ENCODE assay signal across 31 cellular contexts in the genomic region with DNA sequence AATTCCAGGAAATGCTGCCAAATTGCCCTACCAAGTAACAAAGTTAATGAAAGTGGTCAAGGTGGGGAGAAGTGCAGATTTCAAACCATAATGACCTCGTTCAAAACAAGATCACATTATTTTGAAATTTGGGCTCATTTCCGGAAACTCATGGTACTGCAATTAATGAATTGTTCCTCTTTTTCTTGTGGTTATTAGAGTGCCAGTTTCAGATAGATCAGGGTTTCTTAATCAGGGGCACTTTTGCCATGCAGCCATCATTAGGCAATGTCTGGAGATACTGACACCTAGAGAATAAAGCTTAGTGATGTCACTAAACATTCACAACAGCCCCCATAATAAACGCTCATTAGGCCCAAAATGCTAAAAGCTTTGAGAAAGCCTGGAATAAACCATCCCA.
A peak's percentile ranks its signal among the peaks of the same experiment; 100 is the strongest.
DNase-seq lines count a peak whose midpoint lies in the region; ATAC-seq and TF ChIP-seq lines count a peak whose summit lies in the region.
"Had no signal": no experiment of that assay in that cellular context is flagged by ENCODE, and none has a peak within 500 bp of the region (broad histone marks: within the 10 kb centered on the region; RNA-seq: fewer than 3 reads in every experiment).

No MANE protein-coding gene starts in this region.

- H3K36me3 ChIP-seq in H7 (replicated peaks; ENCODE audit: control insufficient read depth, insufficient read depth, low read length) = no peaks in the 10 kb centered on the region
- H3K36me3 ChIP-seq: left lung, neural progenitor cell, uterus had no signal

- intact Hi-C loops in activated CD4-positive, alpha-beta T cell treated with anti-CD3 and anti-CD28 coated beads, Interleukin-2, amount 10 ng/mL, durations not matched to agents 24 days and 14 days (cut with micrococcal nuclease) = no loop called here

- H3K9me3 Mint-ChIP-seq in activated CD4-positive, alpha-beta T cell treated with anti-CD3 and anti-CD28 coated beads, Interleukin-2, amount 10 ng/mL, durations not matched to agents 24 days and 14 days = no peaks in the 10 kb centered on the region
- no peaks in the 10 kb centered on the region for H3K9me3 Mint-ChIP-seq in osteocyte (ENCODE audit: unreplicated experiment)
- H3K9me3 Mint-ChIP-seq: activated CD4-positive, alpha-beta memory T cell treated with anti-CD3 and anti-CD28 coated beads for 36 hours; CD8-positive, alpha-beta T cell; neural progenitor cell; T-helper 1 cell treated with Interleukin-12 subunit alpha and Interleukin-12 subunit beta and Interleukin-4 antibody, amounts not matched to agents 30 μg/mL and 1 μg/mL, for 36 hours had no signal

- DNase-seq in activated CD4-positive, alpha-beta T cell treated with anti-CD3 and anti-CD28 coated beads, Interleukin-2, amount 10 ng/mL, durations not matched to agents 24 days and 14 days = peak; percentile 5
- no peak for DNase-seq in activated CD4-positive, alpha-beta T cell treated with anti-CD3 and anti-CD28 coated beads, Interleukin-2, amount 50 U/mL, for 48 hours
- peak; percentile 83 for DNase-seq in NOMO-1 treated with dmso at 0.1 percent for 144 hours (lab: John Stamatoyannopoulos, UW; ENCODE audit: unreplicated experiment)
- DNase-seq in H7 = no peak
- no peak for DNase-seq in foreskin fibroblast
- no peak for DNase-seq in osteocyte (ENCODE audit: extremely low spot score, unreplicated experiment)
- DNase-seq: activated CD4-positive, alpha-beta memory T cell treated with anti-CD3 and anti-CD28 coated beads for 36 hours; activated CD8-positive, alpha-beta memory T cell treated with anti-CD3 and anti-CD28 coated beads, Interleukin-2, amount 50 U/mL, for 4 hours; activated naive CD4-positive, alpha-beta T cell treated with Interleukin-2 at 50 U/mL for 16 hours; CD8-positive, alpha-beta T cell; central memory CD4-positive, alpha-beta T cell; glutamatergic neuron; GM23248; left lung; mesenchymal stem cell; NCI-H1105; NCI-H187; NCI-H2171 treated with DMSO at 0.1 percent for 48 hours; NCI-H510A treated with DMSO at 0.1 percent for 48 hours; PC-3; right cardiac atrium; SK-N-SH; uterus had no signal

- H3K36me3 Mint-ChIP-seq in activated CD4-positive, alpha-beta T cell treated with anti-CD3 and anti-CD28 coated beads, Interleukin-2, amount 10 ng/mL, durations not matched to agents 24 days and 14 days (ENCODE audit: low read depth) = no peaks in the 10 kb centered on the region
- no peaks in the 10 kb centered on the region for H3K36me3 Mint-ChIP-seq in osteocyte (ENCODE audit: unreplicated experiment)
- H3K36me3 Mint-ChIP-seq: activated CD4-positive, alpha-beta memory T cell treated with anti-CD3 and anti-CD28 coated beads for 36 hours; CD8-positive, alpha-beta T cell; neural progenitor cell had no signal

- H3K27me3 ChIP-seq in H7 (ENCODE audit: control insufficient read depth, insufficient read depth, low read length) = no peaks in the 10 kb centered on the region
- H3K27me3 ChIP-seq: left lung, neural progenitor cell, uterus had no signal

- no peaks in the 10 kb centered on the region for H3K4me1 Mint-ChIP-seq in activated CD4-positive, alpha-beta T cell treated with anti-CD3 and anti-CD28 coated beads, Interleukin-2, amount 10 ng/mL, durations not matched to agents 24 days and 14 days
- peaks cover 14% of the 10 kb centered on the region for H3K4me1 Mint-ChIP-seq in osteocyte (ENCODE audit: unreplicated experiment)

- H3K4me3 ChIP-seq in H7 (ENCODE audit: insufficient read depth, low read depth, low read length) (no peak overlapping the region), foreskin fibroblast (ENCODE audit: low read depth in 1 of 2, low read length in 2 of 2) (no peak overlapping the region)
- H3K4me3 ChIP-seq: A549, GM23248, left lung, neural progenitor cell, smooth muscle cell, uterus had no signal

- TF ChIP-seq CTCF in foreskin fibroblast (IDR thresholded peaks at IDR 0.05; ENCODE audit: low read depth, low read length) = no peak
- TF ChIP-seq CTCF in osteocyte (IDR thresholded peaks at IDR 0.05) = no peak

- H3K27me3 Mint-ChIP-seq in activated CD4-positive, alpha-beta T cell treated with anti-CD3 and anti-CD28 coated beads, Interleukin-2, amount 10 ng/mL, durations not matched to agents 24 days and 14 days = no peaks in the 10 kb centered on the region
- H3K27me3 Mint-ChIP-seq in osteocyte (ENCODE audit: unreplicated experiment) = no peaks in the 10 kb centered on the region
- H3K27me3 Mint-ChIP-seq: activated CD4-positive, alpha-beta memory T cell treated with anti-CD3 and anti-CD28 coated beads for 36 hours; stimulated activated naive CD8-positive, alpha-beta T cell treated with anti-CD3 and anti-CD28 coated beads, Interleukin-15, Interleukin-2, amounts not matched to agents 100 ng/mL and 50 ng/mL, for 24 hours had no signal

- no peak overlapping the region for H3K27ac Mint-ChIP-seq in activated CD4-positive, alpha-beta T cell treated with anti-CD3 and anti-CD28 coated beads, Interleukin-2, amount 10 ng/mL, durations not matched to agents 24 days and 14 days
- no peak overlapping the region for H3K27ac Mint-ChIP-seq in osteocyte (ENCODE audit: unreplicated experiment)
- H3K27ac Mint-ChIP-seq: activated CD4-positive, alpha-beta memory T cell treated with anti-CD3 and anti-CD28 coated beads for 36 hours; CD8-positive, alpha-beta T cell; neural progenitor cell; stimulated activated naive CD8-positive, alpha-beta T cell treated with anti-CD3 and anti-CD28 coated beads, Interleukin-15, Interleukin-2, amounts not matched to agents 100 ng/mL and 50 ng/mL, for 24 hours; T-helper 1 cell treated with Interleukin-12 subunit alpha and Interleukin-12 subunit beta and Interleukin-4 antibody, amounts not matched to agents 30 μg/mL and 1 μg/mL, for 36 hours had no signal

- no peak overlapping the region for H3K4me3 Mint-ChIP-seq in activated CD4-positive, alpha-beta T cell treated with anti-CD3 and anti-CD28 coated beads, Interleukin-2, amount 10 ng/mL, durations not matched to agents 24 days and 14 days
- H3K4me3 Mint-ChIP-seq in osteocyte (ENCODE audit: unreplicated experiment) = no peak overlapping the region
- H3K4me3 Mint-ChIP-seq: activated CD4-positive, alpha-beta memory T cell treated with anti-CD3 and anti-CD28 coated beads for 36 hours; CD8-positive, alpha-beta T cell; neural progenitor cell; stimulated activated naive CD8-positive, alpha-beta T cell treated with anti-CD3 and anti-CD28 coated beads, Interleukin-15, Interleukin-2, amounts not matched to agents 100 ng/mL and 50 ng/mL, for 24 hours; T-helper 1 cell treated with Interleukin-12 subunit alpha and Interleukin-12 subunit beta and Interleukin-4 antibody, amounts not matched to agents 30 μg/mL and 1 μg/mL, for 36 hours had no signal

- ATAC-seq in HG02759 (IDR thresholded peaks at IDR 0.05; ENCODE audit: unreplicated experiment) (peak; percentile 34), HG03571 (IDR thresholded peaks at IDR 0.05; ENCODE audit: unreplicated experiment) (no peak)
- ATAC-seq: A549; activated CD4-positive, CD25-positive, alpha-beta regulatory T cell treated with anti-CD3 and anti-CD28 coated beads, Interleukin-2, amount 50 U/mL, for 24 hours; CD8-positive, alpha-beta T cell; right cardiac atrium had no signal

Comparison
In these comparisons a context has a peak if more than half of its experiments do, and no peak if none do; other contexts are left out.
1. DNase-seq: peak in activated CD4-positive, alpha-beta T cell treated with anti-CD3 and anti-CD28 coated beads, Interleukin-2, amount 10 ng/mL, durations not matched to agents 24 days and 14 days (single experiment) and NOMO-1 treated with dmso at 0.1 percent for 144 hours (single experiment); none in activated CD4-positive, alpha-beta T cell treated with anti-CD3 and anti-CD28 coated beads, Interleukin-2, amount 50 U/mL, for 48 hours (0 of 2), H7 (single experiment), foreskin fibroblast (0 of 2) and osteocyte (single experiment).